In genomic region chr6:56551409-56552120, GRCh38 we compare ENCODE assay signal across 1 cellular context.
TF ChIP-seq lines count a peak whose summit lies in the region.

No MANE protein-coding gene starts in this region.

TF ChIP-seq in HEK293, 187 proteins besides CTCF, POLR2A, EP300 and RAD21 (continued from another document and continues in another):
- TF ChIP-seq, protein P1, sequence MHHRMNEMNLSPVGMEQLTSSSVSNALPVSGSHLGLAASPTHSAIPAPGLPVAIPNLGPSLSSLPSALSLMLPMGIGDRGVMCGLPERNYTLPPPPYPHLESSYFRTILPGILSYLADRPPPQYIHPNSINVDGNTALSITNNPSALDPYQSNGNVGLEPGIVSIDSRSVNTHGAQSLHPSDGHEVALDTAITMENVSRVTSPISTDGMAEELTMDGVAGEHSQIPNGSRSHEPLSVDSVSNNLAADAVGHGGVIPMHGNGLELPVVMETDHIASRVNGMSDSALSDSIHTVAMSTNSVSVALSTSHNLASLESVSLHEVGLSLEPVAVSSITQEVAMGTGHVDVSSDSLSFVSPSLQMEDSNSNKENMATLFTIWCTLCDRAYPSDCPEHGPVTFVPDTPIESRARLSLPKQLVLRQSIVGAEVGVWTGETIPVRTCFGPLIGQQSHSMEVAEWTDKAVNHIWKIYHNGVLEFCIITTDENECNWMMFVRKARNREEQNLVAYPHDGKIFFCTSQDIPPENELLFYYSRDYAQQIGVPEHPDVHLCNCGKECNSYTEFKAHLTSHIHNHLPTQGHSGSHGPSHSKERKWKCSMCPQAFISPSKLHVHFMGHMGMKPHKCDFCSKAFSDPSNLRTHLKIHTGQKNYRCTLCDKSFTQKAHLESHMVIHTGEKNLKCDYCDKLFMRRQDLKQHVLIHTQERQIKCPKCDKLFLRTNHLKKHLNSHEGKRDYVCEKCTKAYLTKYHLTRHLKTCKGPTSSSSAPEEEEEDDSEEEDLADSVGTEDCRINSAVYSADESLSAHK (tag by site-specific recombination; IDR thresholded peaks at IDR 0.05) = peak; percentile 70; the same call in 1 of the 2 replicates
- TF ChIP-seq ZNF148 (tag by site-specific recombination; IDR thresholded peaks at IDR 0.05; ENCODE audit: borderline replicate concordance) (no peak), ZBTB26 (tag by site-specific recombination; optimal IDR thresholded peaks at IDR 0.05) (no peak), ZNF776 (tag by site-specific recombination; IDR thresholded peaks at IDR 0.05; ENCODE audit: borderline replicate concordance) (no peak), ZNF341 (tag by site-specific recombination; IDR thresholded peaks at IDR 0.05; ENCODE audit: low read depth) (no peak), ZNF580 (tag by site-specific recombination; IDR thresholded peaks at IDR 0.05) (no peak), ZNF274 (IDR thresholded peaks at IDR 0.05; ENCODE audit: low read length) (no peak), ZNF274 (tag by site-specific recombination; IDR thresholded peaks at IDR 0.05; ENCODE audit: borderline replicate concordance) (no peak), ZNF529 (tag by site-specific recombination; IDR thresholded peaks at IDR 0.05; ENCODE audit: insufficient replicate concordance) (no peak), ZNF335 (tag by site-specific recombination; conservative IDR thresholded peaks at IDR 0.05) (peak; percentile 49; the same call in 1 of the 2 replicates), ZNF792 (tag by site-specific recombination; IDR thresholded peaks at IDR 0.05) (no peak), KLF8 (tag by site-specific recombination; IDR thresholded peaks at IDR 0.05) (0 out of 2 replicates have a peak, but pooled peaks have one; percentile 22), ZNF830 (tag by site-specific recombination; IDR thresholded peaks at IDR 0.05; ENCODE audit: low read depth) (no peak), ZNF701 (tag by site-specific recombination; IDR thresholded peaks at IDR 0.05) (no peak), ZBTB21 (tag by site-specific recombination; IDR thresholded peaks at IDR 0.05) (no peak), KLF1 (tag by site-specific recombination; IDR thresholded peaks at IDR 0.05) (0 out of 2 replicates have a peak, but pooled peaks have one; percentile 16), OSR2 (tag by site-specific recombination; IDR thresholded peaks at IDR 0.05) (no peak; the same call in 1 of the 2 replicates), ZNF221 (tag by site-specific recombination; IDR thresholded peaks at IDR 0.05; ENCODE audit: borderline replicate concordance) (no peak), INSM2 (tag by site-specific recombination; IDR thresholded peaks at IDR 0.05) (no peak), ZNF202 (tag by site-specific recombination; IDR thresholded peaks at IDR 0.05; ENCODE audit: borderline replicate concordance) (no peak), MYNN (tag by site-specific recombination; IDR thresholded peaks at IDR 0.05; ENCODE audit: borderline replicate concordance) (no peak), ZNF391 (tag by site-specific recombination; IDR thresholded peaks at IDR 0.05; ENCODE audit: borderline replicate concordance, low read depth) (no peak), ZNF19 (tag by site-specific recombination; IDR thresholded peaks at IDR 0.05; ENCODE audit: low read depth) (no peak), ZSCAN16 (tag by site-specific recombination; IDR thresholded peaks at IDR 0.05) (no peak), ZNF843 (tag by site-specific recombination; IDR thresholded peaks at IDR 0.05) (0 out of 2 replicates have a peak, but pooled peaks have one; percentile 27), ZNF555 (tag by site-specific recombination; conservative IDR thresholded peaks at IDR 0.05) (no peak), ZNF510 (tag by site-specific recombination; IDR thresholded peaks at IDR 0.05; ENCODE audit: insufficient replicate concordance) (no peak), ZNF549 (tag by site-specific recombination; IDR thresholded peaks at IDR 0.05) (no peak)
- TF ChIP-seq, protein P2, sequence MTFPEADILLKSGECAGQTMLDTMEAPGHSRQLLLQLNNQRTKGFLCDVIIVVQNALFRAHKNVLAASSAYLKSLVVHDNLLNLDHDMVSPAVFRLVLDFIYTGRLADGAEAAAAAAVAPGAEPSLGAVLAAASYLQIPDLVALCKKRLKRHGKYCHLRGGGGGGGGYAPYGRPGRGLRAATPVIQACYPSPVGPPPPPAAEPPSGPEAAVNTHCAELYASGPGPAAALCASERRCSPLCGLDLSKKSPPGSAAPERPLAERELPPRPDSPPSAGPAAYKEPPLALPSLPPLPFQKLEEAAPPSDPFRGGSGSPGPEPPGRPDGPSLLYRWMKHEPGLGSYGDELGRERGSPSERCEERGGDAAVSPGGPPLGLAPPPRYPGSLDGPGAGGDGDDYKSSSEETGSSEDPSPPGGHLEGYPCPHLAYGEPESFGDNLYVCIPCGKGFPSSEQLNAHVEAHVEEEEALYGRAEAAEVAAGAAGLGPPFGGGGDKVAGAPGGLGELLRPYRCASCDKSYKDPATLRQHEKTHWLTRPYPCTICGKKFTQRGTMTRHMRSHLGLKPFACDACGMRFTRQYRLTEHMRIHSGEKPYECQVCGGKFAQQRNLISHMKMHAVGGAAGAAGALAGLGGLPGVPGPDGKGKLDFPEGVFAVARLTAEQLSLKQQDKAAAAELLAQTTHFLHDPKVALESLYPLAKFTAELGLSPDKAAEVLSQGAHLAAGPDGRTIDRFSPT (tag by site-specific recombination; IDR thresholded peaks at IDR 0.05) = no peak
- TF ChIP-seq, protein P3, sequence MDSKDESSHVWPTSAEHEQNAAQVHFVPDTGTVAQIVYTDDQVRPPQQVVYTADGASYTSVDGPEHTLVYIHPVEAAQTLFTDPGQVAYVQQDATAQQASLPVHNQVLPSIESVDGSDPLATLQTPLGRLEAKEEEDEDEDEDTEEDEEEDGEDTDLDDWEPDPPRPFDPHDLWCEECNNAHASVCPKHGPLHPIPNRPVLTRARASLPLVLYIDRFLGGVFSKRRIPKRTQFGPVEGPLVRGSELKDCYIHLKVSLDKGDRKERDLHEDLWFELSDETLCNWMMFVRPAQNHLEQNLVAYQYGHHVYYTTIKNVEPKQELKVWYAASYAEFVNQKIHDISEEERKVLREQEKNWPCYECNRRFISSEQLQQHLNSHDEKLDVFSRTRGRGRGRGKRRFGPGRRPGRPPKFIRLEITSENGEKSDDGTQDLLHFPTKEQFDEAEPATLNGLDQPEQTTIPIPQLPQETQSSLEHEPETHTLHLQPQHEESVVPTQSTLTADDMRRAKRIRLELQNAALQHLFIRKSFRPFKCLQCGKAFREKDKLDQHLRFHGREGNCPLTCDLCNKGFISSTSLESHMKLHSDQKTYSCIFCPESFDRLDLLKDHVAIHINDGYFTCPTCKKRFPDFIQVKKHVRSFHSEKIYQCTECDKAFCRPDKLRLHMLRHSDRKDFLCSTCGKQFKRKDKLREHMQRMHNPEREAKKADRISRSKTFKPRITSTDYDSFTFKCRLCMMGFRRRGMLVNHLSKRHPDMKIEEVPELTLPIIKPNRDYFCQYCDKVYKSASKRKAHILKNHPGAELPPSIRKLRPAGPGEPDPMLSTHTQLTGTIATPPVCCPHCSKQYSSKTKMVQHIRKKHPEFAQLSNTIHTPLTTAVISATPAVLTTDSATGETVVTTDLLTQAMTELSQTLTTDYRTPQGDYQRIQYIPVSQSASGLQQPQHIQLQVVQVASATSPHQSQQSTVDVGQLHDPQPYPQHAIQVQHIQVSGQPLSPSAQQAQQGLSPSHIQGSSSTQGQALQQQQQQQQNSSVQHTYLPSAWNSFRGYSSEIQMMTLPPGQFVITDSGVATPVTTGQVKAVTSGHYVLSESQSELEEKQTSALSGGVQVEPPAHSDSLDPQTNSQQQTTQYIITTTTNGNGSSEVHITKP (tag by site-specific recombination; IDR thresholded peaks at IDR 0.05) = no peak
- TF ChIP-seq, protein P4, sequence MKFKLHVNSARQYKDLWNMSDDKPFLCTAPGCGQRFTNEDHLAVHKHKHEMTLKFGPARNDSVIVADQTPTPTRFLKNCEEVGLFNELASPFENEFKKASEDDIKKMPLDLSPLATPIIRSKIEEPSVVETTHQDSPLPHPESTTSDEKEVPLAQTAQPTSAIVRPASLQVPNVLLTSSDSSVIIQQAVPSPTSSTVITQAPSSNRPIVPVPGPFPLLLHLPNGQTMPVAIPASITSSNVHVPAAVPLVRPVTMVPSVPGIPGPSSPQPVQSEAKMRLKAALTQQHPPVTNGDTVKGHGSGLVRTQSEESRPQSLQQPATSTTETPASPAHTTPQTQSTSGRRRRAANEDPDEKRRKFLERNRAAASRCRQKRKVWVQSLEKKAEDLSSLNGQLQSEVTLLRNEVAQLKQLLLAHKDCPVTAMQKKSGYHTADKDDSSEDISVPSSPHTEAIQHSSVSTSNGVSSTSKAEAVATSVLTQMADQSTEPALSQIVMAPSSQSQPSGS (tag by site-specific recombination; IDR thresholded peaks at IDR 0.05; ENCODE audit: low read depth) = 0 out of 2 replicates have a peak, but pooled peaks have one; percentile 29
- TF ChIP-seq, protein P5, sequence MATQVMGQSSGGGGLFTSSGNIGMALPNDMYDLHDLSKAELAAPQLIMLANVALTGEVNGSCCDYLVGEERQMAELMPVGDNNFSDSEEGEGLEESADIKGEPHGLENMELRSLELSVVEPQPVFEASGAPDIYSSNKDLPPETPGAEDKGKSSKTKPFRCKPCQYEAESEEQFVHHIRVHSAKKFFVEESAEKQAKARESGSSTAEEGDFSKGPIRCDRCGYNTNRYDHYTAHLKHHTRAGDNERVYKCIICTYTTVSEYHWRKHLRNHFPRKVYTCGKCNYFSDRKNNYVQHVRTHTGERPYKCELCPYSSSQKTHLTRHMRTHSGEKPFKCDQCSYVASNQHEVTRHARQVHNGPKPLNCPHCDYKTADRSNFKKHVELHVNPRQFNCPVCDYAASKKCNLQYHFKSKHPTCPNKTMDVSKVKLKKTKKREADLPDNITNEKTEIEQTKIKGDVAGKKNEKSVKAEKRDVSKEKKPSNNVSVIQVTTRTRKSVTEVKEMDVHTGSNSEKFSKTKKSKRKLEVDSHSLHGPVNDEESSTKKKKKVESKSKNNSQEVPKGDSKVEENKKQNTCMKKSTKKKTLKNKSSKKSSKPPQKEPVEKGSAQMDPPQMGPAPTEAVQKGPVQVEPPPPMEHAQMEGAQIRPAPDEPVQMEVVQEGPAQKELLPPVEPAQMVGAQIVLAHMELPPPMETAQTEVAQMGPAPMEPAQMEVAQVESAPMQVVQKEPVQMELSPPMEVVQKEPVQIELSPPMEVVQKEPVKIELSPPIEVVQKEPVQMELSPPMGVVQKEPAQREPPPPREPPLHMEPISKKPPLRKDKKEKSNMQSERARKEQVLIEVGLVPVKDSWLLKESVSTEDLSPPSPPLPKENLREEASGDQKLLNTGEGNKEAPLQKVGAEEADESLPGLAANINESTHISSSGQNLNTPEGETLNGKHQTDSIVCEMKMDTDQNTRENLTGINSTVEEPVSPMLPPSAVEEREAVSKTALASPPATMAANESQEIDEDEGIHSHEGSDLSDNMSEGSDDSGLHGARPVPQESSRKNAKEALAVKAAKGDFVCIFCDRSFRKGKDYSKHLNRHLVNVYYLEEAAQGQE (tag by site-specific recombination; IDR thresholded peaks at IDR 0.05) = no peak
- TF ChIP-seq, protein P6, sequence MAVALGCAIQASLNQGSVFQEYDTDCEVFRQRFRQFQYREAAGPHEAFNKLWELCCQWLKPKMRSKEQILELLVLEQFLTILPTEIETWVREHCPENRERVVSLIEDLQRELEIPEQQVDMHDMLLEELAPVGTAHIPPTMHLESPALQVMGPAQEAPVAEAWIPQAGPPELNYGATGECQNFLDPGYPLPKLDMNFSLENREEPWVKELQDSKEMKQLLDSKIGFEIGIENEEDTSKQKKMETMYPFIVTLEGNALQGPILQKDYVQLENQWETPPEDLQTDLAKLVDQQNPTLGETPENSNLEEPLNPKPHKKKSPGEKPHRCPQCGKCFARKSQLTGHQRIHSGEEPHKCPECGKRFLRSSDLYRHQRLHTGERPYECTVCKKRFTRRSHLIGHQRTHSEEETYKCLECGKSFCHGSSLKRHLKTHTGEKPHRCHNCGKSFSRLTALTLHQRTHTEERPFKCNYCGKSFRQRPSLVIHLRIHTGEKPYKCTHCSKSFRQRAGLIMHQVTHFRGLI (tag by site-specific recombination; IDR thresholded peaks at IDR 0.05) = no peak
